ENCODE assay signal across 24 cellular contexts in the genomic region with DNA sequence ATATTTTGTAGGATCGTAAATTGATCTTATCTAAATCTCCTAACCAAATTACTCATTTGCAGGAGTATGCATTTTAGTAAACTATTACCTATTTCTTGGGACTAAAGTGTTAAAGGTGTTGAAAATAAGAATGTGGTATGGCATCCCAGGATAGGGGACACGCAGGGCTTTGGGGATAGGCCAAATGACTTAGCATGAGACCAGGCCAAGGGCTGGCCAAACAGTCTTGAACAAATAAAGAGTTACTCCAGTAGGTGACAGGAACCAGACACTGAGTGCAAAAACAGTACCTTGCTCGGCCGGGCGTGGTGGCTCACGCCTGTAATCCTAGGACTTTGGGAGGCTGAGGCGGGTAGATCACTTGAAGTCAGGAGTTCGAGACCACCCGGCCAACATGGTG. TPM values are rescaled to one million over a fixed set of nuclear protein-coding genes. Genes with fewer than 3 reads are reported as not detected.
DNase-seq lines count a peak whose midpoint lies in the region; ATAC-seq and TF ChIP-seq lines count a peak whose summit lies in the region.
"Had no signal": no experiment of that assay in that cellular context is flagged by ENCODE, and none has a peak within 500 bp of the region (broad histone marks: within the 10 kb centered on the region; RNA-seq: fewer than 3 reads in every experiment).

No MANE protein-coding gene starts in this region.

- H3K18ac ChIP-seq in trophoblast cell (ENCODE audit: low read length): no peak overlapping the region

- ATAC-seq in PC-3: peak; percentile 70
- ATAC-seq in GM19463 (IDR thresholded peaks at IDR 0.05; ENCODE audit: unreplicated experiment): no peak
- no peak for ATAC-seq in GM21737 (IDR thresholded peaks at IDR 0.05; ENCODE audit: unreplicated experiment)
- ATAC-seq: HCT116 had no signal

- H4K20me1 ChIP-seq in PC-3 (ENCODE audit: low read length) (no peaks in the 10 kb centered on the region), hepatocyte (ENCODE audit: insufficient read depth, poor library complexity, severe bottlenecking) (no peaks in the 10 kb centered on the region)

- H3K27me3 ChIP-seq in PC-3 (ENCODE audit: low read length) (no peaks in the 10 kb centered on the region), hepatocyte (no peaks in the 10 kb centered on the region), trophoblast cell (ENCODE audit: insufficient read depth, low read length) (no peaks in the 10 kb centered on the region)
- H3K27me3 ChIP-seq: BE2C, Peyer's patch, SJCRH30, vagina had no signal

- H3K9me2 ChIP-seq in PC-3 (replicated peaks; ENCODE audit: low read length) (no peaks in the 10 kb centered on the region), hepatocyte (replicated peaks; ENCODE audit: insufficient read depth) (no peaks in the 10 kb centered on the region)

- BruUV-seq in PC-3 (replicated peaks; lab: Mats Ljungman, UMichigan): no TSS peak

- H4K91ac ChIP-seq in trophoblast cell (ENCODE audit: low read depth, low read length): no peak overlapping the region

- H3F3A ChIP-seq in PC-3 (ENCODE audit: low read length, unreplicated experiment): no peaks in the 10 kb centered on the region

- H3K79me1 ChIP-seq in trophoblast cell (ENCODE audit: low read length): peaks cover 6% of the 10 kb centered on the region

- no peak overlapping the region for H3K4me2 ChIP-seq in PC-3 (ENCODE audit: low read length)
- H3K4me2 ChIP-seq in hepatocyte: no peak overlapping the region
- H3K4me2 ChIP-seq in trophoblast cell (ENCODE audit: low read length): no peak overlapping the region
- H3K4me2 ChIP-seq: KMS-11 had no signal

- TF ChIP-seq CTCF in 22Rv1 (IDR thresholded peaks at IDR 0.05): no peak
- TF ChIP-seq CTCF in PC-3 (conservative IDR thresholded peaks at IDR 0.05; ENCODE audit: low read depth, low read length): no peak
- TF ChIP-seq CTCF in hepatocyte (IDR thresholded peaks at IDR 0.05; ENCODE audit: poor library complexity): no peak

- no peak overlapping the region for H3K23ac ChIP-seq in trophoblast cell (ENCODE audit: low read length)

- POLR2A ChIA-PET in PC-3 (lab: Charles Lee; ENCODE audit: unreplicated experiment): no interaction called here

- DNase-seq in PC-3: peak; percentile 57
- DNase-seq in hepatocyte (ENCODE audit: low spot score): peak; percentile 13
- peak; percentile 36 to 60 for DNase-seq in trophoblast cell
- DNase-seq in NOMO-1 (lab: John Stamatoyannopoulos, UW; ENCODE audit: unreplicated experiment in 2 of 2): no peak
- no peak for DNase-seq in head of caudate nucleus
- DNase-seq: activated CD4-positive, alpha-beta T cell treated with anti-CD3 and anti-CD28 coated beads, Interleukin-2, amount 50 U/mL, for 4 hours; activated naive CD4-positive, alpha-beta T cell treated with anti-CD3 and anti-CD28 coated beads, Interleukin-2, amount 50 U/mL, for 16 hours; amygdala; BE2C; effector CD8-positive, alpha-beta T cell; erythroblast; kidney glomerular epithelial cell; NCI-H146; NCI-H510A; NK-92 treated with Interleukin-12 subunit alpha and Interleukin-12 subunit beta, amount 100 ng/mL, for 24 hours; Peyer's patch; SJCRH30; stimulated activated naive CD4-positive, alpha-beta T cell had no signal

- no peak overlapping the region for H2BK120ac ChIP-seq in trophoblast cell (ENCODE audit: insufficient read depth, low read length, poor library complexity)

- intact Hi-C loops in PC-3 (cut with micrococcal nuclease): no loop called here
- intact Hi-C loops in head of caudate nucleus (cut with DNase I): no loop called here

- H2BK5ac ChIP-seq in trophoblast cell (ENCODE audit: low read depth, low read length, poor library complexity): no peak overlapping the region

- H3K4ac ChIP-seq in trophoblast cell (ENCODE audit: low read depth, low read length): no peak overlapping the region

- H2AK5ac ChIP-seq in trophoblast cell (ENCODE audit: low read length): no peak overlapping the region

- H3K4me3 ChIP-seq in PC-3 (ENCODE audit: low read length): no peak overlapping the region
- no peak overlapping the region for H3K4me3 ChIP-seq in hepatocyte
- H3K4me3 ChIP-seq in trophoblast cell (ENCODE audit: low read depth, low read length): no peak overlapping the region
- H3K4me3 ChIP-seq: Peyer's patch, SJCRH30, vagina had no signal

- H4K8ac ChIP-seq in trophoblast cell (ENCODE audit: low read depth, low read length): no peak overlapping the region

- H3K27ac ChIP-seq in 22Rv1: peak overlapping the region; percentile 22; the same call in 1 of the 2 replicates
- peak overlapping the region; percentile 62 for H3K27ac ChIP-seq in PC-3 (ENCODE audit: low read length)
- peak overlapping the region; percentile 92 for H3K27ac ChIP-seq in hepatocyte
- H3K27ac ChIP-seq in trophoblast cell (ENCODE audit: low read depth, low read length): no peak overlapping the region
- H3K27ac ChIP-seq: KMS-11, SJCRH30, vagina had no signal

- no peak overlapping the region for H3K14ac ChIP-seq in trophoblast cell (ENCODE audit: low read length)

- H2AFZ ChIP-seq in PC-3 (ENCODE audit: low read length): no peak overlapping the region
- no peak overlapping the region for H2AFZ ChIP-seq in hepatocyte
- no peak overlapping the region for H2AFZ ChIP-seq in trophoblast cell (ENCODE audit: insufficient read depth, low read length, poor library complexity)

- H3K9ac ChIP-seq in PC-3 (ENCODE audit: low read length): no peak overlapping the region
- no peak overlapping the region for H3K9ac ChIP-seq in trophoblast cell (ENCODE audit: low read length)
- H3K9ac ChIP-seq: KMS-11 had no signal

- H4K12ac ChIP-seq in trophoblast cell (ENCODE audit: low read depth, low read length): no peak overlapping the region

- H3K79me2 ChIP-seq in PC-3 (ENCODE audit: low read length): no peaks in the 10 kb centered on the region
- H3K79me2 ChIP-seq in hepatocyte: no peaks in the 10 kb centered on the region
- no peaks in the 10 kb centered on the region for H3K79me2 ChIP-seq in trophoblast cell (ENCODE audit: control insufficient read depth, insufficient read depth, low read length, poor library complexity)

- H3K36me3 ChIP-seq in PC-3 (ENCODE audit: low read depth, low read length): 0 out of 2 replicates have a peak, but pooled peaks cover 5% of the 10 kb centered on the region
- no peaks in the 10 kb centered on the region for H3K36me3 ChIP-seq in hepatocyte (replicated peaks; ENCODE audit: insufficient read depth, low read depth)
- H3K36me3 ChIP-seq in trophoblast cell (ENCODE audit: control insufficient read depth in 1 of 2, insufficient read depth in 2 of 2, low read length in 2 of 2): peaks cover 19 to 23% of the 10 kb centered on the region in 2 experiments
- H3K36me3 ChIP-seq: BE2C, SJCRH30 had no signal

- H3K4me1 ChIP-seq in PC-3 (ENCODE audit: insufficient read depth, low read length) (peaks cover 39% of the 10 kb centered on the region), hepatocyte (ENCODE audit: insufficient read depth) (peaks cover 75% of the 10 kb centered on the region), trophoblast cell (ENCODE audit: control insufficient read depth in 1 of 2, insufficient read depth in 2 of 2, low read length in 2 of 2) (peaks cover 11 to 13% of the 10 kb centered on the region in 2 experiments)
- H3K4me1 ChIP-seq: BE2C, vagina had no signal

- no peak overlapping the region for H2BK12ac ChIP-seq in trophoblast cell (ENCODE audit: low read length)

- WGBS in hepatocyte (ENCODE audit: low lambda C conversion rate, missing lambda C conversion rate): 60% methylated on average over 9 of the region's 9 CpGs
- WGBS in trophoblast cell (ENCODE audit: extremely low coverage, insufficient coverage, insufficient read length): no CpG with 5 or more reads among the region's 9 CpGs

- CTCF ChIA-PET in PC-3 (lab: Charles Lee): interaction anchor here (0.6 to 1.0 kb wide), 2 partner anchors 110 to 874 kb away, joined by 3 read pairs; a partner anchor contains a TSS

- H3K9me3 ChIP-seq in PC-3 (ENCODE audit: low read length) (no peaks in the 10 kb centered on the region), hepatocyte (ENCODE audit: low read depth) (no peaks in the 10 kb centered on the region), trophoblast cell (ENCODE audit: insufficient read depth, low read depth, low read length) (no peaks in the 10 kb centered on the region)
- H3K9me3 ChIP-seq: BE2C, Peyer's patch, SJCRH30, vagina had no signal

RNA-seq across cellular contexts. Expression of a gene that starts 25.1 kb away (rescaled TPM):
- 7.4 and 8.2 TPM in 2 replicates for total RNA-seq in PC-3 (2014; rRNA removed)
- total RNA-seq in hepatocyte: 20.0 and 26.7 TPM in 2 replicates
- 31.6 and 33.5 TPM in 2 replicates for polyA plus RNA-seq in hepatocyte
- 18.4 and 19.5 TPM in 2 replicates for polyA plus RNA-seq in trophoblast cell (2013)

RNA-seq across cellular contexts. Expression of a gene that starts 37.9 kb away (rescaled TPM):
- 2.2 and 2.8 TPM in 2 replicates for total RNA-seq in PC-3 (2014; rRNA removed)
- total RNA-seq in hepatocyte: 24.6 and 27.1 TPM in 2 replicates
- polyA plus RNA-seq in hepatocyte: 11.7 and 12.8 TPM in 2 replicates
- 34.0 and 35.3 TPM in 2 replicates for polyA plus RNA-seq in trophoblast cell (2013)

Comparison
In these comparisons a context has a peak if more than half of its experiments do, and no peak if none do; other contexts are left out.
1. DNase-seq: peak in PC-3 (single experiment), hepatocyte (single experiment) and trophoblast cell (2 of 2); none in NOMO-1 (0 of 2) and head of caudate nucleus (0 of 42).